ENCODE assay signal across 10 cellular contexts in the genomic region with DNA sequence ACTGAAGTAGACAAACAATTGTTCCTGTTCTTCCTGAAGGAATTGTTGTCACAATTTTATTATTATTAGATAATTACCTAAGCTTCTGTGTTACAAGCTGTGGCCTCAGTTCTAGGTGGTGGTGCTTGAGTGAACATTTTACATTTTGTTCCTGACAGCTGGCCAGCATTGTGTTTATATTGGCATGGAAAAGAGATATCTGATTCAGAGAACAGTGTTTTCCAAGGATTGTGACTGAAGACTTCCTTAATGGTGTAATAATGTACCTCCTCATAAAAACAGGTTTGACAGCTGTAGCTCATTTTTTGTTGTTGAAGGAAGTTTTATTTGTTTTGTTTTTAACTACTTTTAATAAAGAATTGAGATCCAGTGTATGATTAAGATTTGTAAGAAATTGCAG.
DNase-seq lines count a peak whose midpoint lies in the region; ATAC-seq, FAIRE-seq and TF ChIP-seq lines count a peak whose summit lies in the region.
"Had no signal": no experiment of that assay in that cellular context is flagged by ENCODE, and none has a peak within 500 bp of the region (broad histone marks: within the 10 kb centered on the region; RNA-seq: fewer than 3 reads in every experiment).

No MANE protein-coding gene starts in this region.

- peaks cover 30% of the 10 kb centered on the region for H3K4me1 Mint-ChIP-seq in CD8-positive, alpha-beta T cell (ENCODE audit: low read depth)
- peaks cover 28% of the 10 kb centered on the region for H3K4me1 Mint-ChIP-seq in activated CD4-positive, alpha-beta T cell treated with anti-CD3 and anti-CD28 coated beads for 36 hours

- no peak overlapping the region for H4K8ac ChIP-seq in IMR-90 (ENCODE audit: low read depth in 2 of 2, low read length in 2 of 2)

- H3K4me2 ChIP-seq in A549 (peak overlapping the region; percentile 34; the same call in 2 of the 3 replicates), IMR-90 (ENCODE audit: low read depth, low read length) (no peak overlapping the region), keratinocyte (ENCODE audit: control insufficient read depth, extremely low read depth, insufficient read depth, low read depth, low read length) (peak overlapping the region; percentile 63)

- H2AFZ ChIP-seq in IMR-90 (replicated peaks; ENCODE audit: low read length, poor library complexity) = no peak overlapping the region
- no peak overlapping the region for H2AFZ ChIP-seq in keratinocyte (ENCODE audit: control insufficient read depth, low read length)

- H4K5ac ChIP-seq in IMR-90 (ENCODE audit: low read depth, low read length) = no peak overlapping the region

- TF ChIP-seq POLR2A in A549 (IDR thresholded peaks at IDR 0.05; ENCODE audit: low read length) = no peak
- no peak for TF ChIP-seq POLR2A in IMR-90 (IDR thresholded peaks at IDR 0.05; ENCODE audit: low read depth, low read length)

- H4K20me1 ChIP-seq in IMR-90 (ENCODE audit: insufficient read depth, low read length) (no peaks in the 10 kb centered on the region), keratinocyte (ENCODE audit: control insufficient read depth, extremely low read depth, insufficient read depth, low read length) (no peaks in the 10 kb centered on the region)
- H4K20me1 ChIP-seq: BLaER1 had no signal

- peak in 1 of 2 experiments; percentile 53; a peak in 2 of 6 replicates for ATAC-seq in A549
- no peak for ATAC-seq in IMR-90 (ENCODE audit: low read depth)
- no peak for ATAC-seq in CD8-positive, alpha-beta T cell
- ATAC-seq in activated CD4-positive, alpha-beta T cell treated with anti-CD3 and anti-CD28 coated beads for 36 hours = no peak
- ATAC-seq: activated T-cell treated with anti-CD3 and anti-CD28 coated beads, Interleukin-2, amount 50 U/mL, for 4 hours had no signal

- CTCF ChIA-PET in A549 (lab: Yijun Ruan, JAX) (interaction anchor here (1.2 to 3.1 kb wide), 4 partner anchors 62 to 573 kb away, joined by 3 to 36 read pairs (median 18); no protein-coding TSS in a partner anchor), IMR-90 (lab: Yijun Ruan, JAX) (interaction anchor here (0.5 to 3.6 kb wide), 4 partner anchors 9 to 1616 kb away, joined by 3 to 36 read pairs (median 3); no protein-coding TSS in a partner anchor)
- CTCF ChIA-PET in CD8-positive, alpha-beta T cell (lab: Charles Lee) = interaction anchor here (0.7 to 4.0 kb wide), 3 partner anchors 67 to 571 kb away, joined by 3 to 73 read pairs (median 4); no protein-coding TSS in a partner anchor
- CTCF ChIA-PET in activated CD4-positive, alpha-beta T cell treated with anti-CD3 and anti-CD28 coated beads for 36 hours (lab: Charles Lee) = interaction anchor here (0.7 to 6.6 kb wide), 5 partner anchors 12 to 466 kb away, joined by 3 to 82 read pairs (median 6); no protein-coding TSS in a partner anchor

- POLR2A ChIA-PET in A549 (lab: Yijun Ruan, JAX) (interaction anchor here (0.6 kb wide), 1 partner anchor 349 kb away, joined by 3 read pairs; the partner anchor contains the start of gene PTPN4), IMR-90 (lab: Charles Lee; ENCODE audit: unreplicated experiment) (no interaction called here)
- POLR2A ChIA-PET in CD8-positive, alpha-beta T cell (lab: Charles Lee) = interaction anchor here (0.8 to 2.2 kb wide), 2 partner anchors 69 to 95 kb away, joined by 3 to 5 read pairs; partner anchors contain the start of gene EPB41L5
- POLR2A ChIA-PET in activated CD4-positive, alpha-beta T cell treated with anti-CD3 and anti-CD28 coated beads for 36 hours (lab: Charles Lee) = no interaction called here

- no peak for TF ChIP-seq RAD21 in A549 (conservative IDR thresholded peaks at IDR 0.05 in 1 of 2, IDR thresholded peaks at IDR 0.05 in 1 of 2)
- no peak for TF ChIP-seq RAD21 in IMR-90 (IDR thresholded peaks at IDR 0.05; ENCODE audit: low read length)

- no peak overlapping the region for H2BK15ac ChIP-seq in IMR-90 (ENCODE audit: low read depth, low read length)

- H3K9ac ChIP-seq in IMR-90 (ENCODE audit: low read depth, low read length) (no peak overlapping the region), keratinocyte (ENCODE audit: control insufficient read depth, extremely low read depth, insufficient read depth, low read length) (no peak overlapping the region)
- H3K9ac ChIP-seq: BLaER1 had no signal

- peaks cover 18% of the 10 kb centered on the region; the same call in 2 of the 3 replicates for H3K4me1 ChIP-seq in A549
- peaks cover 4% of the 10 kb centered on the region for H3K4me1 ChIP-seq in IMR-90 (ENCODE audit: control insufficient read depth, insufficient read depth, low read length)
- peaks cover 47% of the 10 kb centered on the region for H3K4me1 ChIP-seq in keratinocyte (ENCODE audit: control insufficient read depth, extremely low read depth, insufficient read depth, low read length)
- H3K4me1 ChIP-seq in CD8-positive, alpha-beta T cell (ENCODE audit: insufficient read depth, low read length) = peaks cover 21% of the 10 kb centered on the region

- H3K27me3 ChIP-seq in IMR-90 (ENCODE audit: control insufficient read depth, insufficient read depth, low read length) (no peaks in the 10 kb centered on the region), keratinocyte (ENCODE audit: control insufficient read depth, extremely low read depth, insufficient read depth, low read length) (no peaks in the 10 kb centered on the region)
- H3K27me3 ChIP-seq in CD8-positive, alpha-beta T cell (ENCODE audit: insufficient read depth, low read length) = no peaks in the 10 kb centered on the region
- H3K27me3 ChIP-seq: BLaER1 had no signal

- dilution Hi-C loops in IMR-90 (cut with HindIII; ENCODE audit: low sequenced_read_pairs, unreplicated experiment) = no loop called here
- dilution Hi-C loops in keratinocyte (cut with MboI; ENCODE audit: extremely low pct_ligation_motif_present, low sequenced_read_pairs) = no loop called here

- H3K36me3 ChIP-seq in IMR-90 (ENCODE audit: control insufficient read depth, insufficient read depth, low read length) = no peaks in the 10 kb centered on the region
- H3K36me3 ChIP-seq in keratinocyte (ENCODE audit: control insufficient read depth in 2 of 2, extremely low read depth in 1 of 2, insufficient read depth in 2 of 2, low read length in 2 of 2) = no peaks in the 10 kb centered on the region
- no peaks in the 10 kb centered on the region for H3K36me3 ChIP-seq in CD8-positive, alpha-beta T cell (ENCODE audit: insufficient read depth, low read length)

- H3K27me3 Mint-ChIP-seq in CD8-positive, alpha-beta T cell (ENCODE audit: low read depth) = no peaks in the 10 kb centered on the region
- H3K27me3 Mint-ChIP-seq in activated CD4-positive, alpha-beta T cell treated with anti-CD3 and anti-CD28 coated beads for 36 hours = no peaks in the 10 kb centered on the region

- H3K9me1 ChIP-seq in IMR-90 (ENCODE audit: insufficient read depth, low read length) (no peaks in the 10 kb centered on the region; the same call in 1 of the 2 replicates), keratinocyte (ENCODE audit: control insufficient read depth, extremely low read depth, insufficient read depth, low read length) (no peaks in the 10 kb centered on the region)

- no peak overlapping the region for H2BK20ac ChIP-seq in IMR-90 (ENCODE audit: low read depth, low read length)

- H3K4ac ChIP-seq in IMR-90 (ENCODE audit: low read depth, low read length) = no peak overlapping the region

- no peak overlapping the region for H3K18ac ChIP-seq in IMR-90 (ENCODE audit: low read depth, low read length)

- no peak overlapping the region for H3K56ac ChIP-seq in IMR-90 (ENCODE audit: extremely low read depth, insufficient read depth, low read length)

- no peak overlapping the region for H3K14ac ChIP-seq in IMR-90 (replicated peaks; ENCODE audit: low read depth, low read length)

- H3K4me3 ChIP-seq in A549 (no peak overlapping the region), IMR-90 (ENCODE audit: insufficient read depth, low read depth, low read length) (no peak overlapping the region), astrocyte of the cerebellum (ENCODE audit: low read depth, low read length) (no peak overlapping the region), keratinocyte (ENCODE audit: control insufficient read depth in 2 of 3, extremely low read depth in 1 of 3, insufficient read depth in 2 of 3, low read depth in 1 of 3, low read length in 3 of 3) (no peak overlapping the region)
- no peak overlapping the region for H3K4me3 ChIP-seq in CD8-positive, alpha-beta T cell (ENCODE audit: low read depth, low read length)
- H3K4me3 ChIP-seq: BLaER1 had no signal

- intact Hi-C loops in IMR-90 (cut with micrococcal nuclease) = loop anchor here (2.0 to 5.0 kb wide), 3 partner anchors 205 to 574 kb away; no protein-coding TSS in a partner anchor
- intact Hi-C loops in CD8-positive, alpha-beta T cell (cut with DNase I, micrococcal nuclease) = loop anchor here (2.0 to 10.0 kb wide), 5 partner anchors 67 to 573 kb away; partner anchors contain the start of gene PTPN4 (in 1 of the 2)
- intact Hi-C loops in activated CD4-positive, alpha-beta T cell treated with anti-CD3 and anti-CD28 coated beads for 36 hours (cut with DNase I, micrococcal nuclease) = loop anchor here (2.0 to 10.0 kb wide), 3 partner anchors 96 to 567 kb away; partner anchors contain the start of gene EPB41L5 (in 1 of the 2)

- no peak overlapping the region for H2AK5ac ChIP-seq in IMR-90 (ENCODE audit: low read depth, low read length)

- H3K27ac Mint-ChIP-seq in CD8-positive, alpha-beta T cell = no peak overlapping the region
- H3K27ac Mint-ChIP-seq in activated CD4-positive, alpha-beta T cell treated with anti-CD3 and anti-CD28 coated beads for 36 hours = no peak overlapping the region

- H3K9me3 Mint-ChIP-seq in CD8-positive, alpha-beta T cell = no peaks in the 10 kb centered on the region
- H3K9me3 Mint-ChIP-seq in activated CD4-positive, alpha-beta T cell treated with anti-CD3 and anti-CD28 coated beads for 36 hours (ENCODE audit: low read depth) = peaks cover 4% of the 10 kb centered on the region
- H3K9me3 Mint-ChIP-seq: activated T-cell treated with anti-CD3 and anti-CD28 coated beads, Interleukin-2, amount 50 U/mL, for 4 hours had no signal

- H3K79me2 ChIP-seq in keratinocyte (ENCODE audit: control insufficient read depth, insufficient read depth, low read length) = no peaks in the 10 kb centered on the region

- FAIRE-seq in A549 (lab: Jason Lieb, UNC) (no peak), keratinocyte (lab: Jason Lieb, UNC) (peak; percentile 71)

- in situ Hi-C loops in IMR-90 (cut with MboI; ENCODE audit: low sequenced_read_pairs) (no loop called here), astrocyte of the cerebellum (cut with HindIII; ENCODE audit: low sequenced_read_pairs) (loop anchor here (5.0 kb wide), 1 partner anchor 59 kb away; no protein-coding TSS in a partner anchor)

- DNase-seq in A549 (ENCODE audit: low read depth in 1 of 2, low spot score in 1 of 2) (peak in 1 of 2 experiments; percentile 36), IMR-90 (peak; percentile 83), astrocyte of the cerebellum (ENCODE audit: low read depth) (peak; percentile 76), keratinocyte (ENCODE audit: low read depth, low spot score) (peak; percentile 9), OCI-M2 (lab: John Stamatoyannopoulos, UW; ENCODE audit: unreplicated experiment) (no peak)
- no peak for DNase-seq in CD8-positive, alpha-beta T cell
- no peak for DNase-seq in activated CD4-positive, alpha-beta T cell treated with anti-CD3 and anti-CD28 coated beads for 36 hours
- DNase-seq in activated CD4-positive, CD25-positive, alpha-beta regulatory T cell treated with anti-CD3 and anti-CD28 coated beads, Interleukin-2, amount 50 U/mL, for 72 hours = no peak
- DNase-seq: activated T-cell treated with anti-CD3 and anti-CD28 coated beads, Interleukin-2, amount 50 U/mL, for 4 hours had no signal

- H3K79me1 ChIP-seq in IMR-90 (ENCODE audit: low read depth in 1 of 2, low read length in 2 of 2) = peaks cover 0 to 5% of the 10 kb centered on the region in 2 experiments; a peak in 1 of 4 replicates

- no peaks in the 10 kb centered on the region for H3K9me3 ChIP-seq in A549
- H3K9me3 ChIP-seq in IMR-90 (ENCODE audit: control insufficient read depth, insufficient read depth, low read length) = no peaks in the 10 kb centered on the region
- H3K9me3 ChIP-seq in keratinocyte (ENCODE audit: control insufficient read depth, low read depth, low read length) = no peaks in the 10 kb centered on the region
- no peaks in the 10 kb centered on the region for H3K9me3 ChIP-seq in CD8-positive, alpha-beta T cell (ENCODE audit: low read length)
- H3K9me3 ChIP-seq: BLaER1 had no signal

- H2BK120ac ChIP-seq in IMR-90 (ENCODE audit: low read depth, low read length) = no peak overlapping the region

- H3K23ac ChIP-seq in IMR-90 (ENCODE audit: low read depth, low read length) = no peak overlapping the region

- peaks cover 10% of the 10 kb centered on the region for H3K36me3 Mint-ChIP-seq in CD8-positive, alpha-beta T cell
- H3K36me3 Mint-ChIP-seq in activated CD4-positive, alpha-beta T cell treated with anti-CD3 and anti-CD28 coated beads for 36 hours (ENCODE audit: low read depth) = peaks cover 7% of the 10 kb centered on the region

- H4K91ac ChIP-seq in IMR-90 (ENCODE audit: insufficient read depth, low read depth, low read length) = no peak overlapping the region

- H3K27ac ChIP-seq in A549 (peak overlapping the region in 1 of 2 experiments; percentile 22; a peak in 1 of 6 replicates), IMR-90 (ENCODE audit: insufficient read depth, low read length) (no peak overlapping the region), keratinocyte (ENCODE audit: control insufficient read depth, insufficient read depth, low read length) (peak overlapping the region; percentile 58)
- no peak overlapping the region for H3K27ac ChIP-seq in CD8-positive, alpha-beta T cell (ENCODE audit: low read depth, low read length)
- H3K27ac ChIP-seq: BLaER1 had no signal

- no peak for TF ChIP-seq CTCF in A549 (IDR thresholded peaks at IDR 0.05)
- no peak for TF ChIP-seq CTCF in IMR-90 (conservative IDR thresholded peaks at IDR 0.05; ENCODE audit: low read depth, low read length)
- TF ChIP-seq CTCF in astrocyte of the cerebellum (IDR thresholded peaks at IDR 0.05; ENCODE audit: low read depth, low read length, missing control alignments) = no peak
- no peak for TF ChIP-seq CTCF in keratinocyte (optimal IDR thresholded peaks at IDR 0.05 in 1 of 3, IDR thresholded peaks at IDR 0.05 in 1 of 3, conservative IDR thresholded peaks at IDR 0.05 in 1 of 3; ENCODE audit: extremely low read depth in 1 of 3, insufficient read depth in 2 of 3, low read length in 3 of 3)
- TF ChIP-seq CTCF in CD8-positive, alpha-beta T cell (IDR thresholded peaks at IDR 0.05) = no peak

- H3K4me3 Mint-ChIP-seq in CD8-positive, alpha-beta T cell = no peak overlapping the region
- no peak overlapping the region for H3K4me3 Mint-ChIP-seq in activated CD4-positive, alpha-beta T cell treated with anti-CD3 and anti-CD28 coated beads for 36 hours
- H3K4me3 Mint-ChIP-seq: activated T-cell treated with anti-CD3 and anti-CD28 coated beads, Interleukin-2, amount 50 U/mL, for 4 hours had no signal

- H2BK5ac ChIP-seq in IMR-90 (ENCODE audit: low read depth, low read length, poor library complexity, severe bottlenecking) = peak overlapping the region; percentile 47

- no peak overlapping the region for H2AK9ac ChIP-seq in IMR-90 (replicated peaks; ENCODE audit: low read depth, low read length, poor library complexity)

- no TSS peak for BruUV-seq in IMR-90 (replicated peaks; lab: Mats Ljungman, UMichigan)

- no peak for TF ChIP-seq EP300 in A549 (IDR thresholded peaks at IDR 0.05)

Comparison
In these comparisons a context has a peak if more than half of its experiments do, and no peak if none do; other contexts are left out.
1. DNase-seq: peak in IMR-90 (single experiment), astrocyte of the cerebellum (single experiment) and keratinocyte (single experiment); none in OCI-M2 (single experiment), CD8-positive, alpha-beta T cell (0 of 7), activated CD4-positive, alpha-beta T cell treated with anti-CD3 and anti-CD28 coated beads for 36 hours (single experiment) and activated CD4-positive, CD25-positive, alpha-beta regulatory T cell treated with anti-CD3 and anti-CD28 coated beads, Interleukin-2, amount 50 U/mL, for 72 hours (single experiment).
2. POLR2A ChIA-PET loops: an anchor here in A549 (0.6 kb wide) and CD8-positive, alpha-beta T cell (0.8 to 2.2 kb wide); none called in IMR-90 and activated CD4-positive, alpha-beta T cell treated with anti-CD3 and anti-CD28 coated beads for 36 hours.